Comparison of ENCODE assay signal across 1 cellular context in the genomic region with DNA sequence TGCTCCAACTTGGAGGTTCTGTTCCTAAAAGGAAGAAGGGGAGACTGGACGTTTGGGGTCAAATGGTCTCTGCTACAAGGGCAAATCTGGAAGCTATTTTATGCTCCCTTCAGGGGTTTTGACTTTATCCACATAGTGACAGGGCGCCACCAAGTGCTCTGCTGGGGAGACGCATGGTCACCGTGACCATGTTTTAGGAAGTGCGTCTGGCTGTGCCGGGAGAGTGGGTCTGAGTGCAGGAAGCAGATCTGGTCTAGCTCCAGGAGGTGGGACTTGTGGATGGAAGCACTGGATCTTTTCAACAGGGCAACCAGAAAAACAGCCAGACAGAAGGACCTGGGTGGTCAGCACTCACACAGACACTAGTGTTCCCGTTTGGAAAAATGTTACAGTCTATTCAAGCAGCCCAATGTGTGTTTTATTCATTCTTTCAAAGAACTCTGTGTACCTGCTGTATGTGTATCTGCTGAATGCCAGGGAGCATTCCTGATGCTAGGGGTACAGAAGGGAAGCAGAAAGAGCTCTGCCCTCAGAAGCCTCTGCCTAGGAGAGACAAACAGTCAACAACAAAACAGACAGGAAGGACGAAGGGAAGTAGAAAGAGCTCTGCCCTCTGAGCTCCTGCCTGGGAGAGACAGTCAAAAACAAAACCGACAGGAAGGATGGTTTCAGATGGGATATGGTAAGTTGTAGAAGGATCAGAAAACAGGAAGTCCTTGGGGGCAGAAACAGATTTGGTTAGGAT.
TF ChIP-seq lines count a peak whose summit lies in the region.

No MANE protein-coding gene starts in this region.

TF ChIP-seq in H1, 55 proteins besides CTCF, POLR2A, EP300 and RAD21 (continued from another document):
- TF ChIP-seq SAP30 (IDR thresholded peaks at IDR 0.05; ENCODE audit: insufficient read depth, insufficient replicate concordance, low read length): no peak
- no peak for TF ChIP-seq JUND (IDR thresholded peaks at IDR 0.05; ENCODE audit: low read length)
- TF ChIP-seq CHD1 (IDR thresholded peaks at IDR 0.05; ENCODE audit: low read depth, low read length): no peak
- TF ChIP-seq TCF12 (IDR thresholded peaks at IDR 0.05; ENCODE audit: low read depth, low read length): no peak
- no peak for TF ChIP-seq TAF1 (IDR thresholded peaks at IDR 0.05; ENCODE audit: low read depth, low read length)
- no peak for TF ChIP-seq CBX8 (IDR thresholded peaks at IDR 0.05; ENCODE audit: borderline replicate concordance, low read depth, low read length)
- TF ChIP-seq SIX5 (IDR thresholded peaks at IDR 0.05; ENCODE audit: low read depth, low read length): no peak
